In genomic region chr2:42961385-42961800, GRCh38 we compare ENCODE assay signal across 10 cellular contexts.
DNase-seq lines count a peak whose midpoint lies in the region; ATAC-seq and TF ChIP-seq lines count a peak whose summit lies in the region.
"Had no signal": no experiment of that assay in that cellular context is flagged by ENCODE, and none has a peak within 500 bp of the region (broad histone marks: within the 10 kb centered on the region; RNA-seq: fewer than 3 reads in every experiment).

No MANE protein-coding gene starts in this region.

- H3K9ac ChIP-seq in colonic mucosa (ENCODE audit: low read depth in 2 of 2, low read length in 2 of 2) (peak overlapping the region in 1 of 2 donors; percentile 7), stomach smooth muscle (ENCODE audit: low read length in 2 of 2) (no peak overlapping the region)

- peak overlapping the region; percentile 58 for H3K27ac Mint-ChIP-seq in memory B cell

- H3K9me3 Mint-ChIP-seq in memory B cell, result peaks cover 1% of the 10 kb centered on the region

- peak; percentile 78 for DNase-seq in MG63
- no peak for DNase-seq in colonic mucosa
- no peak for DNase-seq in memory B cell (ENCODE audit: low spot score in 2 of 2)
- DNase-seq: stimulated activated CD4-positive, alpha-beta T cell treated with anti-CD3 and anti-CD28 coated beads, Interleukin-2, amount 100 ng/mL, for 24 hours; SW 1271 had no signal

- H3K9me3 ChIP-seq in MG63 (no peaks in the 10 kb centered on the region), colonic mucosa (no peaks in the 10 kb centered on the region), stomach smooth muscle (ENCODE audit: control insufficient read depth in 2 of 2, low read length in 2 of 2) (no peaks in the 10 kb centered on the region)

- peak overlapping the region; percentile 39 for H3K4me3 Mint-ChIP-seq in memory B cell

- no peak for TF ChIP-seq CTCF in colonic mucosa (IDR thresholded peaks at IDR 0.05)

- H3K27me3 ChIP-seq in MG63 (no peaks in the 10 kb centered on the region), colonic mucosa (no peaks in the 10 kb centered on the region), stomach smooth muscle (ENCODE audit: control insufficient read depth in 1 of 2, insufficient read depth in 2 of 2, low read length in 2 of 2) (no peaks in the 10 kb centered on the region)

- ATAC-seq in memory B cell (ENCODE audit: low read depth) (no peak), GM21360 (IDR thresholded peaks at IDR 0.05; ENCODE audit: unreplicated experiment) (no peak), HG02852 (IDR thresholded peaks at IDR 0.05; ENCODE audit: unreplicated experiment) (no peak), GM18873 (IDR thresholded peaks at IDR 0.05; ENCODE audit: low FRiP score, unreplicated experiment) (no peak), GM18498 (IDR thresholded peaks at IDR 0.05; ENCODE audit: unreplicated experiment) (no peak)

- intact Hi-C loops in colonic mucosa (cut with DNase I), result no loop called here

- H3K27ac ChIP-seq in colonic mucosa (peak overlapping the region; percentile 60), stomach smooth muscle (ENCODE audit: low read length) (peak overlapping the region; percentile 62)

- H3K4me1 ChIP-seq in colonic mucosa, result no peaks in the 10 kb centered on the region
- peaks cover 61% of the 10 kb centered on the region for H3K4me1 ChIP-seq in stomach smooth muscle (ENCODE audit: control insufficient read depth, insufficient read depth, low read length)

- no peaks in the 10 kb centered on the region for H3K36me3 Mint-ChIP-seq in memory B cell

- peaks cover 29% of the 10 kb centered on the region for H3K4me1 Mint-ChIP-seq in memory B cell

- no peaks in the 10 kb centered on the region for H3K36me3 ChIP-seq in MG63
- H3K36me3 ChIP-seq in colonic mucosa, result no peaks in the 10 kb centered on the region
- H3K36me3 ChIP-seq in stomach smooth muscle (ENCODE audit: control insufficient read depth in 2 of 2, insufficient read depth in 2 of 2, low read length in 2 of 2), result no peaks in the 10 kb centered on the region

- no peak overlapping the region for H3K4me3 ChIP-seq in MG63
- H3K4me3 ChIP-seq in colonic mucosa, result no peak overlapping the region
- H3K4me3 ChIP-seq in stomach smooth muscle (ENCODE audit: low read length in 2 of 2), result no peak overlapping the region

- peaks cover 5% of the 10 kb centered on the region for H3K27me3 Mint-ChIP-seq in memory B cell
